Comparison of ENCODE assay signal across 1 cellular context in genomic region chr13:71672527-71672926, GRCh38.
TF ChIP-seq lines count a peak whose summit lies in the region.

No MANE protein-coding gene starts in this region.

TF ChIP-seq in GM23338, 12 proteins besides CTCF, POLR2A, EP300 and RAD21 (continued from another document):
- TF ChIP-seq ZNF462 (CRISPR knock-in tag; IDR thresholded peaks at IDR 0.05) (no peak), STAT1 (IDR thresholded peaks at IDR 0.05; ENCODE audit: unreplicated experiment) (no peak), EZH2 (IDR thresholded peaks at IDR 0.05; ENCODE audit: low read depth, unreplicated experiment) (no peak), REST (IDR thresholded peaks at IDR 0.05; ENCODE audit: unreplicated experiment) (no peak), ZNF331 (CRISPR knock-in tag; IDR thresholded peaks at IDR 0.05; ENCODE audit: low read depth) (no peak), JUNB (IDR thresholded peaks at IDR 0.05; ENCODE audit: unreplicated experiment) (no peak), NANOG (IDR thresholded peaks at IDR 0.05; ENCODE audit: borderline replicate concordance) (no peak), EZH2phosphoT487 (IDR thresholded peaks at IDR 0.05; ENCODE audit: unreplicated experiment) (no peak)
